Comparison of ENCODE assay signal across 28 cellular contexts in genomic region chr9:4576448-4576847, GRCh38.
"Had no signal": no experiment of that assay in that cellular context is flagged by ENCODE, and none has a peak within 500 bp of the region (broad histone marks: within the 10 kb centered on the region; RNA-seq: fewer than 3 reads in every experiment).

No MANE protein-coding gene starts in this region.

- ATAC-seq: activated CD4-positive, CD25-positive, alpha-beta regulatory T cell treated with anti-CD3 and anti-CD28 coated beads, Interleukin-2, amount 50 U/mL, for 24 hours; activated CD8-positive, alpha-beta memory T cell treated with anti-CD3 and anti-CD28 coated beads, Interleukin-2, amount 10 ng/mL, durations not matched to agents 7 days and 5 days; activated CD8-positive, alpha-beta T cell treated with anti-CD3 and anti-CD28 coated beads, Interleukin-2, amount 10 ng/mL, durations not matched to agents 7 days and 5 days; activated naive CD8-positive, alpha-beta T cell treated with anti-CD3 and anti-CD28 coated beads, Interleukin-2, amount 50 U/mL, for 24 hours; body of pancreas; esophagus mucosa; T-helper 17 cell had no signal

- H3K4me1 ChIP-seq: body of pancreas had no signal

- DNase-seq: activated B cell treated with CpG ODN at 0.5 μM for 24 hours; activated CD4-positive, alpha-beta memory T cell treated with anti-CD3 and anti-CD28 coated beads for 36 hours; activated CD4-positive, alpha-beta T cell treated with anti-CD3 and anti-CD28 coated beads for 48 hours; activated CD4-positive, alpha-beta T cell treated with anti-CD3 and anti-CD28 coated beads, Interleukin-2, amount 50 U/mL, for 1 hour; activated CD8-positive, alpha-beta memory T cell treated with anti-CD3 and anti-CD28 coated beads, Interleukin-2, amount 10 ng/mL, durations not matched to agents 7 days and 5 days; activated CD8-positive, alpha-beta memory T cell treated with anti-CD3 and anti-CD28 coated beads, Interleukin-2, amount 50 U/mL, for 4 hours; activated CD8-positive, alpha-beta T cell treated with anti-CD3 and anti-CD28 coated beads, Interleukin-2, amount 10 ng/mL, durations not matched to agents 7 days and 5 days; activated effector memory CD4-positive, alpha-beta T cell treated with anti-CD3 and anti-CD28 coated beads, Interleukin-2, amount 50 U/mL, for 16 hours; activated naive CD4-positive, alpha-beta T cell treated with anti-CD3 and anti-CD28 coated beads for 36 hours; activated naive CD8-positive, alpha-beta T cell treated with anti-CD3 and anti-CD28 coated beads for 36 hours; activated naive CD8-positive, alpha-beta T cell treated with anti-CD3 and anti-CD28 coated beads, Interleukin-2, amount 50 U/mL, for 24 hours; activated T-cell treated with anti-CD3 and anti-CD28 coated beads, Interleukin-2, amount 50 U/mL, for 1 hour; activated T-cell treated with anti-CD3 and anti-CD28 coated beads, Interleukin-2, amount 50 U/mL, for 48 hours; adrenal gland; amygdala; aorta; body of pancreas; dorsolateral prefrontal cortex; effector memory CD4-positive, alpha-beta T cell; endodermal cell; foreskin fibroblast; T-helper 1 cell; T-helper 17 cell; T1000; WERI-Rb-1 had no signal

- H3K27ac ChIP-seq: adrenal gland, body of pancreas, coronary artery, WERI-Rb-1 had no signal

- H3K9me3 ChIP-seq: adrenal gland, body of pancreas had no signal

- H3K36me3 ChIP-seq: adrenal gland, WERI-Rb-1 had no signal

- H3K4me3 ChIP-seq: adrenal gland, body of pancreas, coronary artery, dorsolateral prefrontal cortex had no signal

- H3K27me3 ChIP-seq: adrenal gland, body of pancreas, dorsolateral prefrontal cortex had no signal
